ENCODE assay signal across 23 cellular contexts in genomic region chr6:146594495-146594894, GRCh38. TPM values are rescaled to one million over a fixed set of nuclear protein-coding genes. Genes with fewer than 3 reads are reported as not detected.
DNase-seq lines count a peak whose midpoint lies in the region; ATAC-seq and TF ChIP-seq lines count a peak whose summit lies in the region.
"Had no signal": no experiment of that assay in that cellular context is flagged by ENCODE, and none has a peak within 500 bp of the region (broad histone marks: within the 10 kb centered on the region; RNA-seq: fewer than 3 reads in every experiment).

No MANE protein-coding gene starts in this region.

- H3K4me3 ChIP-seq in lower lobe of right lung (no peak overlapping the region), mucosa of descending colon (no peak overlapping the region)
- H3K4me3 ChIP-seq: ascending aorta, gastroesophageal sphincter, PC-9, prostate gland, smooth muscle cell, transverse colon had no signal

- intact Hi-C loops in lower lobe of right lung (cut with DNase I) (no loop called here), mucosa of descending colon (cut with DNase I, micrococcal nuclease) (no loop called here)

- TF ChIP-seq CTCF in lower lobe of right lung (IDR thresholded peaks at IDR 0.05) (no peak), mucosa of descending colon (IDR thresholded peaks at IDR 0.05) (no peak)

- DNase-seq in COLO829 (ENCODE audit: low spot score): peak; percentile 53
- peak; percentile 62 to 64 for DNase-seq in Kasumi-1 (lab: John Stamatoyannopoulos, UW)
- DNase-seq in SKM-1 (lab: John Stamatoyannopoulos, UW; ENCODE audit: unreplicated experiment): peak; percentile 69
- no peak for DNase-seq in lower lobe of right lung
- no peak for DNase-seq in stimulated activated CD4-positive, alpha-beta T cell treated with anti-CD3 and anti-CD28 coated beads, Interleukin-2, amount 100 ng/mL, for 48 hours
- no peak for DNase-seq in mucosa of descending colon
- DNase-seq in RKO (ENCODE audit: low spot score): no peak
- DNase-seq: Calu3; NCI-H1436 treated with DMSO at 0.1 percent for 48 hours; NCI-H526; nephron progenitor cell; PC-9; stimulated activated CD4-positive, alpha-beta T cell treated with anti-CD3 and anti-CD28 coated beads, Interleukin-4, amount 100 ng/mL, for 24 hours; stimulated activated naive CD8-positive, alpha-beta T cell treated with anti-CD3 and anti-CD28 coated beads, Interleukin-15, amount 100 ng/mL, for 72 hours; T1000; transverse colon had no signal

- no peaks in the 10 kb centered on the region for H3K27me3 ChIP-seq in lower lobe of right lung (ENCODE audit: low read depth)
- H3K27me3 ChIP-seq: ascending aorta, gastroesophageal sphincter, transverse colon had no signal

- H3K9me3 ChIP-seq in lower lobe of right lung: no peaks in the 10 kb centered on the region
- no peaks in the 10 kb centered on the region for H3K9me3 ChIP-seq in mucosa of descending colon
- H3K9me3 ChIP-seq: ascending aorta, gastroesophageal sphincter, prostate gland, transverse colon had no signal

- H3K4me1 ChIP-seq in lower lobe of right lung: peaks cover 9% of the 10 kb centered on the region
- no peaks in the 10 kb centered on the region for H3K4me1 ChIP-seq in mucosa of descending colon (ENCODE audit: low read depth)
- H3K4me1 ChIP-seq: ascending aorta, prostate gland had no signal

- H3K36me3 ChIP-seq in lower lobe of right lung (no peaks in the 10 kb centered on the region), mucosa of descending colon (ENCODE audit: low read depth) (no peaks in the 10 kb centered on the region)
- H3K36me3 ChIP-seq: ascending aorta, gastroesophageal sphincter, prostate gland, transverse colon had no signal

- no peak overlapping the region for H3K27ac ChIP-seq in lower lobe of right lung
- H3K27ac ChIP-seq: ascending aorta, gastroesophageal sphincter, PC-9, prostate gland, transverse colon had no signal

- ATAC-seq in lower lobe of right lung (peak; percentile 53 to 54), mucosa of descending colon (no peak)
- ATAC-seq: gastroesophageal sphincter; SK-N-SH treated with all-trans-retinoic acid at 6 μM for 48 hours; stimulated activated naive CD8-positive, alpha-beta T cell treated with anti-CD3 and anti-CD28 coated beads, Interleukin-15, amount 100 ng/mL, for 72 hours had no signal

RNA-seq across cellular contexts. Expression of gene ADGB, which starts 4.3 kb away (rescaled TPM):
- 6.2 TPM for total RNA-seq in lower lobe of right lung
- total RNA-seq in mucosa of descending colon: 1 to 10 TPM in 2 of 3 donors, under 1 TPM in 1; 0.70 to 2.2 (median 2.1) TPM
- total RNA-seq: ascending aorta, B cell, Calu3, gastroesophageal sphincter, mesothelial cell of epicardium, PC-9 had no signal

RNA-seq across cellular contexts. Expression of gene RAB32, which starts 50.9 kb away (rescaled TPM):
- total RNA-seq in lower lobe of right lung (36.9 TPM), mucosa of descending colon (10 to 100 TPM; 28.7 to 39.9 (median 30.6) TPM)
- total RNA-seq: B cell had no signal

Comparison
In these comparisons a context has a peak if more than half of its experiments do, and no peak if none do; other contexts are left out.
1. DNase-seq: peak in COLO829 (single experiment), Kasumi-1 (2 of 2) and SKM-1 (single experiment); none in lower lobe of right lung (single experiment), stimulated activated CD4-positive, alpha-beta T cell treated with anti-CD3 and anti-CD28 coated beads, Interleukin-2, amount 100 ng/mL, for 48 hours (0 of 2), mucosa of descending colon (0 of 3) and RKO (single experiment).